In the genomic region with DNA sequence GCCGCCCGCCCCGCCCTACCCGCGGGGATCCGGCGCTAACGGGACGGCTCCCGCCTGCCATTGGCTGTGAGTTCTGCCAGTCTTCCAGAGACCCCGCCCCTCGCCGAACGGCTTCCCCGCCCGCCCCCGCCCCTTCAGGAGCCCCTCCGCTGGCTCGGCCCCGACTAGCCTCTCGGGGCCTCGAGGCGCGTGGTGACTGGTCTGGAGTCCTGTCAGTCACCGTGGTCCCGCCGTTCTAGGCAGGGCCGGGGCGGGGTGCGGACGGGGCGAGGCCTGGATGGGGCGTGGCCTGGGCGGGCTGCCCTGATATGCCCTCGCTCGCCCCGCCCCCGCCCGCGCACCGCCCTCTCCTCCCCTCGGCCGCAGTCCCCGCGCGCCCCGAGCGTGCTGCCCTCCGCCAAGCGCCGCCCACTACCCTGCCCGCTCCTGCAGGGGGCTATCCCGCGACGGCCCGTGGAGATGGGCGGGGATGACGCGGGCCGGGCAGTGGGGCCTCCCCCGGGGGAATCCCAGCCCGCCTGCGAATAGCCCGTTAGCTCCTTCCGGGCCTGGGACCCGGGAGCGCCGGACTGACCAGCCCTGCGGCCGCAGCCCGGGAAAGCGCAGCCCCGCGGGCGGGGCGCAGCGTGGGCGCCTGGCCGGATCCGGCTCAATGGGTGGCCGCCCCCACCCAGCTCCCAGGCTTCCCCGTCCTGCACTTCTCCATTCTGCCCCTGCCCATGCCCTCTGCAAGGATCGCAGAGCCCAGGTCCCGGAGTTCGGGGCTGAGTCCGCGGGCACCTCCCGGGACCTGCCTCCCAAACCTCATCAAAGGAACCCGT, we compare ENCODE assay signal across 1 cellular context.
TF ChIP-seq lines count a peak whose summit lies in the region.

No MANE protein-coding gene starts in this region.

TF ChIP-seq in HepG2, 621 proteins besides CTCF, POLR2A, EP300 and RAD21 (continued from another document and continues in another):
- TF ChIP-seq, protein P1, sequence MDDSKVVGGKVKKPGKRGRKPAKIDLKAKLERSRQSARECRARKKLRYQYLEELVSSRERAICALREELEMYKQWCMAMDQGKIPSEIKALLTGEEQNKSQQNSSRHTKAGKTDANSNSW (CRISPR knock-in tag; IDR thresholded peaks at IDR 0.05; ENCODE audit: borderline replicate concordance): no peak
- TF ChIP-seq, protein P2, sequence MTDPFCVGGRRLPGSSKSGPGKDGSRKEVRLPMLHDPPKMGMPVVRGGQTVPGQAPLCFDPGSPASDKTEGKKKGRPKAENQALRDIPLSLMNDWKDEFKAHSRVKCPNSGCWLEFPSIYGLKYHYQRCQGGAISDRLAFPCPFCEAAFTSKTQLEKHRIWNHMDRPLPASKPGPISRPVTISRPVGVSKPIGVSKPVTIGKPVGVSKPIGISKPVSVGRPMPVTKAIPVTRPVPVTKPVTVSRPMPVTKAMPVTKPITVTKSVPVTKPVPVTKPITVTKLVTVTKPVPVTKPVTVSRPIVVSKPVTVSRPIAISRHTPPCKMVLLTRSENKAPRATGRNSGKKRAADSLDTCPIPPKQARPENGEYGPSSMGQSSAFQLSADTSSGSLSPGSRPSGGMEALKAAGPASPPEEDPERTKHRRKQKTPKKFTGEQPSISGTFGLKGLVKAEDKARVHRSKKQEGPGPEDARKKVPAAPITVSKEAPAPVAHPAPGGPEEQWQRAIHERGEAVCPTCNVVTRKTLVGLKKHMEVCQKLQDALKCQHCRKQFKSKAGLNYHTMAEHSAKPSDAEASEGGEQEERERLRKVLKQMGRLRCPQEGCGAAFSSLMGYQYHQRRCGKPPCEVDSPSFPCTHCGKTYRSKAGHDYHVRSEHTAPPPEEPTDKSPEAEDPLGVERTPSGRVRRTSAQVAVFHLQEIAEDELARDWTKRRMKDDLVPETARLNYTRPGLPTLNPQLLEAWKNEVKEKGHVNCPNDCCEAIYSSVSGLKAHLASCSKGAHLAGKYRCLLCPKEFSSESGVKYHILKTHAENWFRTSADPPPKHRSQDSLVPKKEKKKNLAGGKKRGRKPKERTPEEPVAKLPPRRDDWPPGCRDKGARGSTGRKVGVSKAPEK (CRISPR knock-in tag; IDR thresholded peaks at IDR 0.05; ENCODE audit: borderline replicate concordance): no peak
- TF ChIP-seq ZNF274 (CRISPR knock-in tag; IDR thresholded peaks at IDR 0.05): no peak
- TF ChIP-seq KMT2B (CRISPR knock-in tag; IDR thresholded peaks at IDR 0.05): no peak
- TF ChIP-seq ZBTB20 (CRISPR knock-in tag; IDR thresholded peaks at IDR 0.05; ENCODE audit: borderline replicate concordance, low read depth): 0 out of 2 replicates have a peak, but pooled peaks have one; percentile 29
- no peak for TF ChIP-seq PHB2 (IDR thresholded peaks at IDR 0.05; ENCODE audit: partially characterized antibody)
- no peak for TF ChIP-seq HNRNPK (IDR thresholded peaks at IDR 0.05; ENCODE audit: low read depth, low read length, poor library complexity, severe bottlenecking)
- TF ChIP-seq ZSCAN31 (CRISPR knock-in tag; IDR thresholded peaks at IDR 0.05; ENCODE audit: low read depth): no peak
- TF ChIP-seq ZNF615 (CRISPR knock-in tag; IDR thresholded peaks at IDR 0.05; ENCODE audit: borderline replicate concordance): no peak
- TF ChIP-seq TEAD2 (CRISPR knock-in tag; IDR thresholded peaks at IDR 0.05): no peak
- TF ChIP-seq KLF15 (CRISPR knock-in tag; IDR thresholded peaks at IDR 0.05; ENCODE audit: borderline replicate concordance): no peak
- TF ChIP-seq REXO4 (CRISPR knock-in tag; IDR thresholded peaks at IDR 0.05; ENCODE audit: borderline replicate concordance): no peak
- TF ChIP-seq NCOA1 (CRISPR knock-in tag; IDR thresholded peaks at IDR 0.05): no peak
- no peak for TF ChIP-seq ZNF660 (CRISPR knock-in tag; IDR thresholded peaks at IDR 0.05; ENCODE audit: borderline replicate concordance, low read depth)
- TF ChIP-seq CEBPB (IDR thresholded peaks at IDR 0.05; ENCODE audit: borderline replicate concordance, low read depth, low read length): no peak
- no peak for TF ChIP-seq NFRKB (IDR thresholded peaks at IDR 0.05)
- no peak for TF ChIP-seq ZNF207 (IDR thresholded peaks at IDR 0.05; ENCODE audit: borderline replicate concordance)
- no peak for TF ChIP-seq ZNF878 (CRISPR knock-in tag; IDR thresholded peaks at IDR 0.05)
- TF ChIP-seq, protein P3, sequence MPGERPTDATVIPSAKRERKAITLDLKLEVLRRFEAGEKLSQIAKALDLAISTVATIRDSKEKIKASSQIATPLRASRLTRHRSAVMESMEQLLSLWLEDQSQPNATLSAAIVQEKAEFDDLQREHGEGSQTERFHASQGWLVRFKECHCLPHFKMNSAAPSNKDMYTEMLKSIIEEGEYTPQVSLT (CRISPR knock-in tag; IDR thresholded peaks at IDR 0.05; ENCODE audit: borderline replicate concordance, low read depth): no peak
- no peak for TF ChIP-seq ATF1 (CRISPR knock-in tag; IDR thresholded peaks at IDR 0.05)
- TF ChIP-seq MIER3 (CRISPR knock-in tag; IDR thresholded peaks at IDR 0.05; ENCODE audit: borderline replicate concordance): no peak
- TF ChIP-seq TCF7 (IDR thresholded peaks at IDR 0.05; ENCODE audit: low read depth): no peak
- no peak for TF ChIP-seq ZBTB7A (CRISPR knock-in tag; IDR thresholded peaks at IDR 0.05)
- TF ChIP-seq SMAD1 (CRISPR knock-in tag; IDR thresholded peaks at IDR 0.05; ENCODE audit: borderline replicate concordance, low read depth): no peak
- no peak for TF ChIP-seq ARID2 (CRISPR knock-in tag; IDR thresholded peaks at IDR 0.05; ENCODE audit: borderline replicate concordance)
- TF ChIP-seq, protein P4, sequence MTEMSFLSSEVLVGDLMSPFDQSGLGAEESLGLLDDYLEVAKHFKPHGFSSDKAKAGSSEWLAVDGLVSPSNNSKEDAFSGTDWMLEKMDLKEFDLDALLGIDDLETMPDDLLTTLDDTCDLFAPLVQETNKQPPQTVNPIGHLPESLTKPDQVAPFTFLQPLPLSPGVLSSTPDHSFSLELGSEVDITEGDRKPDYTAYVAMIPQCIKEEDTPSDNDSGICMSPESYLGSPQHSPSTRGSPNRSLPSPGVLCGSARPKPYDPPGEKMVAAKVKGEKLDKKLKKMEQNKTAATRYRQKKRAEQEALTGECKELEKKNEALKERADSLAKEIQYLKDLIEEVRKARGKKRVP (CRISPR knock-in tag; IDR thresholded peaks at IDR 0.05): no peak
- 0 out of 2 replicates have a peak, but pooled peaks have one; percentile 7 for TF ChIP-seq SOX5 (CRISPR knock-in tag; IDR thresholded peaks at IDR 0.05; ENCODE audit: borderline replicate concordance)
- no peak for TF ChIP-seq ZFP1 (CRISPR knock-in tag; IDR thresholded peaks at IDR 0.05)
- TF ChIP-seq PRPF4 (IDR thresholded peaks at IDR 0.05; ENCODE audit: low read depth, low read length, poor library complexity, severe bottlenecking): no peak
- TF ChIP-seq, protein P5, sequence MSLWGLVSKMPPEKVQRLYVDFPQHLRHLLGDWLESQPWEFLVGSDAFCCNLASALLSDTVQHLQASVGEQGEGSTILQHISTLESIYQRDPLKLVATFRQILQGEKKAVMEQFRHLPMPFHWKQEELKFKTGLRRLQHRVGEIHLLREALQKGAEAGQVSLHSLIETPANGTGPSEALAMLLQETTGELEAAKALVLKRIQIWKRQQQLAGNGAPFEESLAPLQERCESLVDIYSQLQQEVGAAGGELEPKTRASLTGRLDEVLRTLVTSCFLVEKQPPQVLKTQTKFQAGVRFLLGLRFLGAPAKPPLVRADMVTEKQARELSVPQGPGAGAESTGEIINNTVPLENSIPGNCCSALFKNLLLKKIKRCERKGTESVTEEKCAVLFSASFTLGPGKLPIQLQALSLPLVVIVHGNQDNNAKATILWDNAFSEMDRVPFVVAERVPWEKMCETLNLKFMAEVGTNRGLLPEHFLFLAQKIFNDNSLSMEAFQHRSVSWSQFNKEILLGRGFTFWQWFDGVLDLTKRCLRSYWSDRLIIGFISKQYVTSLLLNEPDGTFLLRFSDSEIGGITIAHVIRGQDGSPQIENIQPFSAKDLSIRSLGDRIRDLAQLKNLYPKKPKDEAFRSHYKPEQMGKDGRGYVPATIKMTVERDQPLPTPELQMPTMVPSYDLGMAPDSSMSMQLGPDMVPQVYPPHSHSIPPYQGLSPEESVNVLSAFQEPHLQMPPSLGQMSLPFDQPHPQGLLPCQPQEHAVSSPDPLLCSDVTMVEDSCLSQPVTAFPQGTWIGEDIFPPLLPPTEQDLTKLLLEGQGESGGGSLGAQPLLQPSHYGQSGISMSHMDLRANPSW (CRISPR knock-in tag; IDR thresholded peaks at IDR 0.05; ENCODE audit: borderline replicate concordance): no peak
- TF ChIP-seq ZNF777 (CRISPR knock-in tag; IDR thresholded peaks at IDR 0.05): peak; percentile 79
- TF ChIP-seq ZNF225 (CRISPR knock-in tag; IDR thresholded peaks at IDR 0.05): no peak
- TF ChIP-seq WIZ (CRISPR knock-in tag; IDR thresholded peaks at IDR 0.05): no peak
- no peak for TF ChIP-seq ONECUT2 (CRISPR knock-in tag; IDR thresholded peaks at IDR 0.05)
- TF ChIP-seq, protein P6, sequence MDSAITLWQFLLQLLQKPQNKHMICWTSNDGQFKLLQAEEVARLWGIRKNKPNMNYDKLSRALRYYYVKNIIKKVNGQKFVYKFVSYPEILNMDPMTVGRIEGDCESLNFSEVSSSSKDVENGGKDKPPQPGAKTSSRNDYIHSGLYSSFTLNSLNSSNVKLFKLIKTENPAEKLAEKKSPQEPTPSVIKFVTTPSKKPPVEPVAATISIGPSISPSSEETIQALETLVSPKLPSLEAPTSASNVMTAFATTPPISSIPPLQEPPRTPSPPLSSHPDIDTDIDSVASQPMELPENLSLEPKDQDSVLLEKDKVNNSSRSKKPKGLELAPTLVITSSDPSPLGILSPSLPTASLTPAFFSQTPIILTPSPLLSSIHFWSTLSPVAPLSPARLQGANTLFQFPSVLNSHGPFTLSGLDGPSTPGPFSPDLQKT (CRISPR knock-in tag; IDR thresholded peaks at IDR 0.05; ENCODE audit: borderline replicate concordance): no peak
- no peak for TF ChIP-seq HCFC1 (IDR thresholded peaks at IDR 0.05; ENCODE audit: low read depth, low read length)
- no peak for TF ChIP-seq ZNF460 (CRISPR knock-in tag; IDR thresholded peaks at IDR 0.05; ENCODE audit: borderline replicate concordance)
- TF ChIP-seq, protein P7, sequence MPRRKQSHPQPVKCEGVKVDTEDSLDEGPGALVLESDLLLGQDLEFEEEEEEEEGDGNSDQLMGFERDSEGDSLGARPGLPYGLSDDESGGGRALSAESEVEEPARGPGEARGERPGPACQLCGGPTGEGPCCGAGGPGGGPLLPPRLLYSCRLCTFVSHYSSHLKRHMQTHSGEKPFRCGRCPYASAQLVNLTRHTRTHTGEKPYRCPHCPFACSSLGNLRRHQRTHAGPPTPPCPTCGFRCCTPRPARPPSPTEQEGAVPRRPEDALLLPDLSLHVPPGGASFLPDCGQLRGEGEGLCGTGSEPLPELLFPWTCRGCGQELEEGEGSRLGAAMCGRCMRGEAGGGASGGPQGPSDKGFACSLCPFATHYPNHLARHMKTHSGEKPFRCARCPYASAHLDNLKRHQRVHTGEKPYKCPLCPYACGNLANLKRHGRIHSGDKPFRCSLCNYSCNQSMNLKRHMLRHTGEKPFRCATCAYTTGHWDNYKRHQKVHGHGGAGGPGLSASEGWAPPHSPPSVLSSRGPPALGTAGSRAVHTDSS (CRISPR knock-in tag; conservative IDR thresholded peaks at IDR 0.05): no peak
- no peak for TF ChIP-seq ZNF563 (CRISPR knock-in tag; IDR thresholded peaks at IDR 0.05)
- no peak for TF ChIP-seq CC2D1A (CRISPR knock-in tag; IDR thresholded peaks at IDR 0.05)
- no peak for TF ChIP-seq ZNF180 (CRISPR knock-in tag; IDR thresholded peaks at IDR 0.05; ENCODE audit: borderline replicate concordance, low read depth)
- no peak for TF ChIP-seq SALL2 (CRISPR knock-in tag; IDR thresholded peaks at IDR 0.05)
- no peak for TF ChIP-seq ZFP36L2 (CRISPR knock-in tag; IDR thresholded peaks at IDR 0.05)
- no peak for TF ChIP-seq ZNF577 (CRISPR knock-in tag; IDR thresholded peaks at IDR 0.05; ENCODE audit: borderline replicate concordance, low read depth)
- TF ChIP-seq, protein P8, sequence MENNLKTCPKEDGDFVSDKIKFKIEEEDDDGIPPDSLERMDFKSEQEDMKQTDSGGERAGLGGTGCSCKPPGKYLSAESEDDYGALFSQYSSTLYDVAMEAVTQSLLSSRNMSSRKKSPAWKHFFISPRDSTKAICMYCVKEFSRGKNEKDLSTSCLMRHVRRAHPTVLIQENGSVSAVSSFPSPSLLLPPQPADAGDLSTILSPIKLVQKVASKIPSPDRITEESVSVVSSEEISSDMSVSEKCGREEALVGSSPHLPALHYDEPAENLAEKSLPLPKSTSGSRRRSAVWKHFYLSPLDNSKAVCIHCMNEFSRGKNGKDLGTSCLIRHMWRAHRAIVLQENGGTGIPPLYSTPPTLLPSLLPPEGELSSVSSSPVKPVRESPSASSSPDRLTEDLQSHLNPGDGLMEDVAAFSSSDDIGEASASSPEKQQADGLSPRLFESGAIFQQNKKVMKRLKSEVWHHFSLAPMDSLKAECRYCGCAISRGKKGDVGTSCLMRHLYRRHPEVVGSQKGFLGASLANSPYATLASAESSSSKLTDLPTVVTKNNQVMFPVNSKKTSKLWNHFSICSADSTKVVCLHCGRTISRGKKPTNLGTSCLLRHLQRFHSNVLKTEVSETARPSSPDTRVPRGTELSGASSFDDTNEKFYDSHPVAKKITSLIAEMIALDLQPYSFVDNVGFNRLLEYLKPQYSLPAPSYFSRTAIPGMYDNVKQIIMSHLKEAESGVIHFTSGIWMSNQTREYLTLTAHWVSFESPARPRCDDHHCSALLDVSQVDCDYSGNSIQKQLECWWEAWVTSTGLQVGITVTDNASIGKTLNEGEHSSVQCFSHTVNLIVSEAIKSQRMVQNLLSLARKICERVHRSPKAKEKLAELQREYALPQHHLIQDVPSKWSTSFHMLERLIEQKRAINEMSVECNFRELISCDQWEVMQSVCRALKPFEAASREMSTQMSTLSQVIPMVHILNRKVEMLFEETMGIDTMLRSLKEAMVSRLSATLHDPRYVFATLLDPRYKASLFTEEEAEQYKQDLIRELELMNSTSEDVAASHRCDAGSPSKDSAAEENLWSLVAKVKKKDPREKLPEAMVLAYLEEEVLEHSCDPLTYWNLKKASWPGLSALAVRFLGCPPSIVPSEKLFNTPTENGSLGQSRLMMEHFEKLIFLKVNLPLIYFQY (CRISPR knock-in tag; IDR thresholded peaks at IDR 0.05; ENCODE audit: borderline replicate concordance): peak; percentile 41; the same call in 1 of the 2 replicates
- TF ChIP-seq NFKB2 (CRISPR knock-in tag; IDR thresholded peaks at IDR 0.05; ENCODE audit: borderline replicate concordance): no peak; the same call in 1 of the 2 replicates
- TF ChIP-seq, protein P9, sequence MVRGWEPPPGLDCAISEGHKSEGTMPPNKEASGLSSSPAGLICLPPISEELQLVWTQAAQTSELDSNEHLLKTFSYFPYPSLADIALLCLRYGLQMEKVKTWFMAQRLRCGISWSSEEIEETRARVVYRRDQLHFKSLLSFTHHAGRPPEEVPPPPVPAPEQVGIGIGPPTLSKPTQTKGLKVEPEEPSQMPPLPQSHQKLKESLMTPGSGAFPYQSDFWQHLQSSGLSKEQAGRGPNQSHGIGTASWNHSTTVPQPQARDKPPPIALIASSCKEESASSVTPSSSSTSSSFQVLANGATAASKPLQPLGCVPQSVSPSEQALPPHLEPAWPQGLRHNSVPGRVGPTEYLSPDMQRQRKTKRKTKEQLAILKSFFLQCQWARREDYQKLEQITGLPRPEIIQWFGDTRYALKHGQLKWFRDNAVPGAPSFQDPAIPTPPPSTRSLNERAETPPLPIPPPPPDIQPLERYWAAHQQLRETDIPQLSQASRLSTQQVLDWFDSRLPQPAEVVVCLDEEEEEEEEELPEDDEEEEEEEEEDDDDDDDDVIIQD (CRISPR knock-in tag; IDR thresholded peaks at IDR 0.05; ENCODE audit: low read depth): no peak
- TF ChIP-seq MTA1 (CRISPR knock-in tag; IDR thresholded peaks at IDR 0.05; ENCODE audit: borderline replicate concordance): peak; percentile 54; the same call in 1 of the 2 replicates
